In genomic region chr1:219173434-219173757, GRCh38 we compare ENCODE assay signal across 8 cellular contexts. TPM values are rescaled to one million over a fixed set of nuclear protein-coding genes. Genes with fewer than 3 reads are reported as not detected.
DNase-seq lines count a peak whose midpoint lies in the region; ATAC-seq and TF ChIP-seq lines count a peak whose summit lies in the region.

No MANE protein-coding gene starts in this region.

- CTCF ChIA-PET in Calu3 (lab: Charles Lee), result interaction anchor here (1.0 to 1.2 kb wide), 2 partner anchors 15 to 106 kb away, joined by 3 read pairs; no protein-coding TSS in a partner anchor

- no peaks in the 10 kb centered on the region for H3K27me3 Mint-ChIP-seq in Calu3 (ENCODE audit: unreplicated experiment)
- no peaks in the 10 kb centered on the region for H3K27me3 Mint-ChIP-seq in HFFc6 (ENCODE audit: insufficient read depth)
- peaks cover 0 to 12% (median 10%) of the 10 kb centered on the region in 3 donors for H3K27me3 Mint-ChIP-seq in immature natural killer cell (ENCODE audit: low read depth in 3 of 3)

- H3K36me3 ChIP-seq in transverse colon, result no peaks in the 10 kb centered on the region

- in situ Hi-C loops in transverse colon (cut with MboI; ENCODE audit: low pct_ligation_motif_present in 1 of 4, low pct_unique_long_range_greater_than_20kb in 1 of 4, low sequenced_read_pairs in 3 of 4), result no loop called here

- no peak for TF ChIP-seq EP300 in transverse colon (IDR thresholded peaks at IDR 0.05; ENCODE audit: low read depth)

- DNase-seq in Calu3 (no peak), HFFc6 (no peak), immature natural killer cell (no peak), transverse colon (no peak), islet precursor cell (no peak), DMS53 (lab: John Stamatoyannopoulos, UW) (no peak)

- 35 to 37% methylated on average over 4 to 6 of the region's 6 CpGs for WGBS in transverse colon (ENCODE audit: low coverage in 1 of 2), 2 donors

- no TSS peak for BruUV-seq in Calu3 (replicated peaks; lab: Mats Ljungman, UMichigan)

- TF ChIP-seq CTCF in Calu3 (IDR thresholded peaks at IDR 0.05; ENCODE audit: unreplicated experiment) (no peak), HFFc6 (IDR thresholded peaks at IDR 0.05) (no peak), VCaP (conservative IDR thresholded peaks at IDR 0.05) (no peak), transverse colon (IDR thresholded peaks at IDR 0.05) (no peak)

- H3K4me3 Mint-ChIP-seq in Calu3 (ENCODE audit: low read depth, unreplicated experiment) (peak overlapping the region; percentile 80), HFFc6 (peak overlapping the region; percentile 95), immature natural killer cell (peak overlapping the region; percentile 92 to 99 (median 98))

- H3K4me1 ChIP-seq in transverse colon, result peaks cover 10 to 44% (median 18%) of the 10 kb centered on the region in 4 donors

- H3K4me1 Mint-ChIP-seq in Calu3 (ENCODE audit: low read depth, unreplicated experiment) (peaks cover 34% of the 10 kb centered on the region), HFFc6 (ENCODE audit: low read depth) (peaks cover 24% of the 10 kb centered on the region), immature natural killer cell (peaks cover 39 to 53% of the 10 kb centered on the region in 2 donors)

- H3K36me3 Mint-ChIP-seq in Calu3 (ENCODE audit: insufficient read depth, unreplicated experiment) (peaks cover 25% of the 10 kb centered on the region), HFFc6 (ENCODE audit: low read depth) (peaks cover 14% of the 10 kb centered on the region), immature natural killer cell (peaks cover 0 to 4% (median 0%) of the 10 kb centered on the region in 3 donors)

- H3K27ac ChIP-seq in VCaP (peak overlapping the region; percentile 86), transverse colon (peak overlapping the region; percentile 87 to 93 (median 90))

- H3K27ac Mint-ChIP-seq in Calu3 (ENCODE audit: unreplicated experiment), result peak overlapping the region; percentile 81
- H3K27ac Mint-ChIP-seq in HFFc6, result peak overlapping the region; percentile 92
- H3K27ac Mint-ChIP-seq in immature natural killer cell, result peak overlapping the region; percentile 91 to 99 (median 96)

- H3K4me3 ChIP-seq in transverse colon, result peak overlapping the region; percentile 63 to 91 (median 76)

- H3K9me3 Mint-ChIP-seq in Calu3 (ENCODE audit: low read depth, unreplicated experiment), result no peaks in the 10 kb centered on the region
- no peaks in the 10 kb centered on the region for H3K9me3 Mint-ChIP-seq in HFFc6
- H3K9me3 Mint-ChIP-seq in immature natural killer cell, result no peaks in the 10 kb centered on the region

- no peak for TF ChIP-seq POLR2A in transverse colon (IDR thresholded peaks at IDR 0.05)

- intact Hi-C loops in Calu3 (cut with micrococcal nuclease; ENCODE audit: unreplicated experiment) (loop anchor here (10.0 kb wide), 1 partner anchor 469 kb away; no protein-coding TSS in a partner anchor), transverse colon (cut with DNase I; ENCODE audit: low total_unique reads) (no loop called here)

- ATAC-seq in HG02870 (IDR thresholded peaks at IDR 0.05; ENCODE audit: unreplicated experiment), result no peak

- H3K9me3 ChIP-seq in transverse colon, result no peaks in the 10 kb centered on the region

- no peaks in the 10 kb centered on the region for H3K27me3 ChIP-seq in transverse colon

RNA-seq across cellular contexts. Expression of gene LYPLAL1, which starts 0.3 kb away (rescaled TPM):
- total RNA-seq in Calu3 (2022) (50.0 and 57.6 TPM in 2 replicates), transverse colon (10 to 100 TPM; 12.2 to 18.9 (median 16.7) TPM)
- 10 to 100 TPM; 20.5 to 28.1 (median 22.3) TPM for total RNA-seq in HFFc6 (2021; fragmentation: NEBNext Ultra II Directional; extraction: Animal tissue kit (Norgen Biotek cat#: 25700))
- polyA plus RNA-seq in immature natural killer cell, result 10 to 100 TPM; 22.1 to 28.5 (median 25.4) TPM
